ENCODE assay signal across 8 cellular contexts in genomic region chr6:15365273-15365687, GRCh38.
DNase-seq lines count a peak whose midpoint lies in the region; ATAC-seq, FAIRE-seq and TF ChIP-seq lines count a peak whose summit lies in the region.

No MANE protein-coding gene starts in this region.

- peaks cover 23% of the 10 kb centered on the region for H3K4me1 ChIP-seq in keratinocyte (ENCODE audit: control insufficient read depth, extremely low read depth, insufficient read depth, low read length)

- peaks cover 87% of the 10 kb centered on the region for H3K79me2 ChIP-seq in keratinocyte (ENCODE audit: control insufficient read depth, insufficient read depth, low read length)

- no peak for ATAC-seq in GM18520 (IDR thresholded peaks at IDR 0.05; ENCODE audit: unreplicated experiment)

- peaks cover 6% of the 10 kb centered on the region for H3K9me1 ChIP-seq in keratinocyte (ENCODE audit: control insufficient read depth, extremely low read depth, insufficient read depth, low read length)

- peaks cover 0 to 3% of the 10 kb centered on the region in 2 experiments for H3K36me3 ChIP-seq in keratinocyte (ENCODE audit: control insufficient read depth in 2 of 2, extremely low read depth in 1 of 2, insufficient read depth in 2 of 2, low read length in 2 of 2)

- no peaks in the 10 kb centered on the region for H4K20me1 ChIP-seq in keratinocyte (ENCODE audit: control insufficient read depth, extremely low read depth, insufficient read depth, low read length)

- no peaks in the 10 kb centered on the region for H3K9me3 ChIP-seq in keratinocyte (ENCODE audit: control insufficient read depth, low read depth, low read length)

- dilution Hi-C loops in keratinocyte (cut with MboI; ENCODE audit: extremely low pct_ligation_motif_present, low sequenced_read_pairs), result no loop called here

- no peak overlapping the region for H2AFZ ChIP-seq in keratinocyte (ENCODE audit: control insufficient read depth, low read length)

- no peak for TF ChIP-seq CTCF in cardiac fibroblast (IDR thresholded peaks at IDR 0.05; ENCODE audit: low read depth, low read length)
- TF ChIP-seq CTCF in keratinocyte (optimal IDR thresholded peaks at IDR 0.05 in 1 of 3, IDR thresholded peaks at IDR 0.05 in 1 of 3, conservative IDR thresholded peaks at IDR 0.05 in 1 of 3; ENCODE audit: extremely low read depth in 1 of 3, insufficient read depth in 2 of 3, low read length in 3 of 3), result no peak

- H3K27ac ChIP-seq in keratinocyte (ENCODE audit: control insufficient read depth, insufficient read depth, low read length), result peak overlapping the region; percentile 68

- FAIRE-seq in keratinocyte (lab: Jason Lieb, UNC), result peak; percentile 84

- peak overlapping the region; percentile 42 for H3K9ac ChIP-seq in keratinocyte (ENCODE audit: control insufficient read depth, extremely low read depth, insufficient read depth, low read length)

- DNase-seq in DMS79 treated with DMSO at 0.1 percent for 48 hours (lab: John Stamatoyannopoulos, UW) (peak; percentile 65), NCI-H1417 treated with DMSO at 0.1 percent for 48 hours (lab: John Stamatoyannopoulos, UW) (peak; percentile 80), T-helper 9 cell (peak; percentile 4), cardiac fibroblast (ENCODE audit: low read depth in 2 of 2) (peak; percentile 93), keratinocyte (ENCODE audit: low read depth, low spot score) (peak; percentile 42), HuH-7 (ENCODE audit: low spot score) (no peak)
- DNase-seq in stimulated activated CD4-positive, alpha-beta T cell treated with anti-CD3 and anti-CD28 coated beads, Interleukin-2, amount 100 ng/mL, for 24 hours, result peak; percentile 36 to 50

- H3K4me3 ChIP-seq in cardiac fibroblast (replicated peaks in 1 of 2; ENCODE audit: low read depth in 2 of 2, low read length in 2 of 2) (no peak overlapping the region), keratinocyte (ENCODE audit: control insufficient read depth in 2 of 3, extremely low read depth in 1 of 3, insufficient read depth in 2 of 3, low read depth in 1 of 3, low read length in 3 of 3) (peak overlapping the region in 2 of 3 experiments; percentile 29 to 45)

- H3K27me3 ChIP-seq in keratinocyte (ENCODE audit: control insufficient read depth, extremely low read depth, insufficient read depth, low read length), result no peaks in the 10 kb centered on the region

- peak overlapping the region; percentile 83 for H3K4me2 ChIP-seq in keratinocyte (ENCODE audit: control insufficient read depth, extremely low read depth, insufficient read depth, low read depth, low read length)

Comparison
In these comparisons a context has a peak if more than half of its experiments do, and no peak if none do; other contexts are left out.
1. H3K4me3 ChIP-seq: peak in keratinocyte (2 of 3); none in cardiac fibroblast (0 of 2).